ENCODE assay signal across 29 cellular contexts in the genomic region with DNA sequence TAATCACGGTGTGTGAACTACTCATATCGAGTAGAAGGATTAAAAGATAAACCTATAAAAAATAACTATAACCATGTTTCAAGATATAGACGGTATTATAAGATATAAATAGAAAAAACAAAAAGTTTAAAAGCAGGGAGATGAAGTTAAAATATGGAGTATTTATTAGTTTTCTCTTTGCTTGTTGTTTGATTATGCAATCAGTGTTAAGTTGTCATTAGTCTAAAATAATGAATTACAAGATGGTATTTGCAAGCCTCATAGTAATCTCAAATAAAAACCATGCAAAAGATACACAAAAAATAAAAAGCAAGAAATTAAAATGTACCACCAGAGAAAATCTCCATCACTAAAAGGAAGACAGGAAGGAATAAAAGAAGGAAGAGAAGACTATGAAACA.
"Had no signal": no experiment of that assay in that cellular context is flagged by ENCODE, and none has a peak within 500 bp of the region (broad histone marks: within the 10 kb centered on the region; RNA-seq: fewer than 3 reads in every experiment).

No MANE protein-coding gene starts in this region.

- H3K27ac Mint-ChIP-seq: dendritic cell treated with granulocyte-macrophage colony-stimulating factor and Interleukin-4, amounts not matched to agents 40 ng/mL and 50 ng/mL, for 4 days; endodermal cell had no signal

- H2AFZ ChIP-seq: hepatocyte had no signal

- H3K27me3 Mint-ChIP-seq: dendritic cell treated with granulocyte-macrophage colony-stimulating factor and Interleukin-4, amounts not matched to agents 40 ng/mL and 50 ng/mL, for 4 days had no signal

- DNase-seq: colonic mucosa; cortex of kidney; dermis blood vessel endothelial cell; dorsolateral prefrontal cortex; effector CD4-positive, alpha-beta T cell; effector CD8-positive, alpha-beta T cell; effector memory CD4-positive, alpha-beta T cell; endodermal cell; erythroblast; esophagus squamous epithelium; foreskin fibroblast; foreskin keratinocyte; foreskin melanocyte; gastrocnemius medialis; glutamatergic neuron; head of caudate nucleus; heart left ventricle; heart right ventricle; hippocampal formation had no signal

- H3K4me1 Mint-ChIP-seq: endodermal cell had no signal

- H3K4me2 ChIP-seq: hepatocyte had no signal

- H3K4me3 ChIP-seq: colonic mucosa, coronary artery, dorsolateral prefrontal cortex, esophagus muscularis mucosa, esophagus squamous epithelium, gastrocnemius medialis, gastroesophageal sphincter, heart left ventricle, heart right ventricle, hepatocyte had no signal

- H3K36me3 ChIP-seq: colonic mucosa, esophagus muscularis mucosa, esophagus squamous epithelium, gastrocnemius medialis, gastroesophageal sphincter, heart left ventricle, heart right ventricle had no signal

- H3K27ac ChIP-seq: colonic mucosa, coronary artery, dorsolateral prefrontal cortex, epithelial cell of prostate, esophagus muscularis mucosa, esophagus squamous epithelium, foreskin keratinocyte, gastrocnemius medialis, gastroesophageal sphincter, heart left ventricle, heart right ventricle, hepatocyte had no signal

- H3K4me3 Mint-ChIP-seq: dendritic cell treated with granulocyte-macrophage colony-stimulating factor and Interleukin-4, amounts not matched to agents 40 ng/mL and 50 ng/mL, for 4 days; endodermal cell had no signal

- H3K9me3 ChIP-seq: colonic mucosa, esophagus muscularis mucosa, esophagus squamous epithelium, gastroesophageal sphincter had no signal

- ATAC-seq: esophagus mucosa, gastrocnemius medialis, gastroesophageal sphincter, heart left ventricle, heart right ventricle had no signal

- H3K79me2 ChIP-seq: hepatocyte had no signal

- H3K27me3 ChIP-seq: colonic mucosa, esophagus muscularis mucosa, esophagus squamous epithelium, foreskin keratinocyte, gastrocnemius medialis, gastroesophageal sphincter, heart left ventricle, heart right ventricle, hepatocyte had no signal

- H3K4me1 ChIP-seq: colonic mucosa, esophagus muscularis mucosa, gastrocnemius medialis, heart left ventricle, heart right ventricle had no signal

- FAIRE-seq: endometrium, endothelial cell of umbilical vein, frontal cortex had no signal
